Comparison of ENCODE assay signal across 1 cellular context in genomic region chr6:123965894-123966293, GRCh38.
TF ChIP-seq lines count a peak whose summit lies in the region.

No MANE protein-coding gene starts in this region.

TF ChIP-seq in GM23338, 12 proteins besides CTCF, POLR2A, EP300 and RAD21 (continued from another document):
- TF ChIP-seq ETS1 (IDR thresholded peaks at IDR 0.05): no peak
- no peak for TF ChIP-seq ZNF331 (CRISPR knock-in tag; IDR thresholded peaks at IDR 0.05; ENCODE audit: low read depth)
- TF ChIP-seq ZNF114 (CRISPR knock-in tag; IDR thresholded peaks at IDR 0.05): no peak
- TF ChIP-seq POLR2AphosphoS5 (IDR thresholded peaks at IDR 0.05; ENCODE audit: low read depth): no peak
- no peak for TF ChIP-seq NANOG (IDR thresholded peaks at IDR 0.05; ENCODE audit: borderline replicate concordance)
- TF ChIP-seq CREB1 (CRISPR knock-in tag; IDR thresholded peaks at IDR 0.05; ENCODE audit: low read depth): no peak
- no peak for TF ChIP-seq ZNF462 (CRISPR knock-in tag; IDR thresholded peaks at IDR 0.05)
- no peak for TF ChIP-seq EZH2 (IDR thresholded peaks at IDR 0.05; ENCODE audit: low read depth, unreplicated experiment)
- no peak for TF ChIP-seq STAT1 (IDR thresholded peaks at IDR 0.05; ENCODE audit: unreplicated experiment)
